In genomic region chr13:26952551-26953138, GRCh38 we compare ENCODE assay signal across 16 cellular contexts.
"Had no signal": no experiment of that assay in that cellular context is flagged by ENCODE, and none has a peak within 500 bp of the region (broad histone marks: within the 10 kb centered on the region; RNA-seq: fewer than 3 reads in every experiment).

No MANE protein-coding gene starts in this region.

- DNase-seq: activated CD8-positive, alpha-beta memory T cell treated with anti-CD3 and anti-CD28 coated beads, Interleukin-2, amount 10 ng/mL, durations not matched to agents 7 days and 5 days; activated effector memory CD4-positive, alpha-beta T cell treated with anti-CD3 and anti-CD28 coated beads, Interleukin-2, amount 50 U/mL, for 16 hours; activated T-cell treated with anti-CD3 and anti-CD28 coated beads, Interleukin-2, amount 50 U/mL, for 4 hours; amygdala; esophagus squamous epithelium; foreskin fibroblast; islet precursor cell; left lung; stimulated activated CD4-positive, alpha-beta T cell treated with anti-CD3 and anti-CD28 coated beads, Interleukin-4, amount 100 ng/mL, for 4 hours; SW 1271 had no signal

- H3K27me3 ChIP-seq: left lung, tibial nerve had no signal

- ATAC-seq: activated CD4-positive, CD25-positive, alpha-beta regulatory T cell treated with anti-CD3 and anti-CD28 coated beads, Interleukin-2, amount 50 U/mL, for 24 hours; activated CD8-positive, alpha-beta memory T cell treated with anti-CD3 and anti-CD28 coated beads, Interleukin-2, amount 10 ng/mL, durations not matched to agents 7 days and 5 days; activated naive CD4-positive, alpha-beta T cell treated with anti-CD3 and anti-CD28 coated beads, Interleukin-2, amount 50 U/mL, for 72 hours; left lung had no signal

- H3K36me3 Mint-ChIP-seq: activated CD8-positive, alpha-beta memory T cell treated with anti-CD3 and anti-CD28 coated beads, Interleukin-2, amount 10 ng/mL, durations not matched to agents 7 days and 5 days; activated naive CD4-positive, alpha-beta T cell treated with anti-CD3 and anti-CD28 coated beads, Interleukin-2, amount 50 U/mL, for 72 hours; memory B cell had no signal

- H3K4me1 ChIP-seq: esophagus squamous epithelium, left lung, parathyroid adenoma, tibial nerve had no signal

- H3K36me3 ChIP-seq: esophagus squamous epithelium, left lung, tibial nerve had no signal

- H3K27ac Mint-ChIP-seq: activated CD8-positive, alpha-beta memory T cell treated with anti-CD3 and anti-CD28 coated beads, Interleukin-2, amount 10 ng/mL, durations not matched to agents 7 days and 5 days; activated naive CD4-positive, alpha-beta T cell treated with anti-CD3 and anti-CD28 coated beads, Interleukin-2, amount 50 U/mL, for 72 hours; memory B cell; T-helper 2 cell treated with Interferon-gamma antibody and Interleukin-4, amounts not matched to agents 5 μg/mL and 100 μg/mL, for 36 hours had no signal

- H3K27ac ChIP-seq: esophagus squamous epithelium, left lung, parathyroid adenoma, tibial nerve had no signal

- H3K4me3 Mint-ChIP-seq: activated CD8-positive, alpha-beta memory T cell treated with anti-CD3 and anti-CD28 coated beads, Interleukin-2, amount 10 ng/mL, durations not matched to agents 7 days and 5 days; activated T-cell treated with anti-CD3 and anti-CD28 coated beads, Interleukin-2, amount 50 U/mL, for 4 hours; memory B cell; T-helper 2 cell treated with Interferon-gamma antibody and Interleukin-4, amounts not matched to agents 5 μg/mL and 100 μg/mL, for 36 hours had no signal

- H3K9me3 Mint-ChIP-seq: activated naive CD4-positive, alpha-beta T cell treated with anti-CD3 and anti-CD28 coated beads, Interleukin-2, amount 50 U/mL, for 72 hours; activated T-cell treated with anti-CD3 and anti-CD28 coated beads, Interleukin-2, amount 50 U/mL, for 4 hours; memory B cell; T-helper 2 cell treated with Interferon-gamma antibody and Interleukin-4, amounts not matched to agents 5 μg/mL and 100 μg/mL, for 36 hours had no signal

- H2AFZ ChIP-seq: parathyroid adenoma had no signal

- H3K4me3 ChIP-seq: esophagus squamous epithelium, left lung, tibial nerve had no signal

- H3K9ac ChIP-seq: parathyroid adenoma had no signal

- H3K4me1 Mint-ChIP-seq: activated CD8-positive, alpha-beta memory T cell treated with anti-CD3 and anti-CD28 coated beads, Interleukin-2, amount 10 ng/mL, durations not matched to agents 7 days and 5 days had no signal

- H3K9me3 ChIP-seq: esophagus squamous epithelium, left lung, tibial nerve had no signal
